13 cellular contexts compared by ENCODE assay signal in genomic region chr11:116086426-116086825, GRCh38.
"Had no signal": no experiment of that assay in that cellular context is flagged by ENCODE, and none has a peak within 500 bp of the region (broad histone marks: within the 10 kb centered on the region; RNA-seq: fewer than 3 reads in every experiment).

No MANE protein-coding gene starts in this region.

- H3K4me1 ChIP-seq: body of pancreas, thyroid gland had no signal

- H3K27me3 ChIP-seq: body of pancreas, thyroid gland had no signal

- DNase-seq: activated CD4-positive, alpha-beta T cell treated with anti-CD3 and anti-CD28 coated beads, Interleukin-2, amount 10 ng/mL, durations not matched to agents 7 days and 5 days; activated CD8-positive, alpha-beta memory T cell treated with anti-CD3 and anti-CD28 coated beads, Interleukin-2, amount 50 U/mL, for 4 hours; activated naive CD4-positive, alpha-beta T cell treated with anti-CD3 and anti-CD28 coated beads for 36 hours; activated T-cell treated with anti-CD3 and anti-CD28 coated beads, Interleukin-2, amount 50 U/mL, for 4 hours; body of pancreas; dermis blood vessel endothelial cell; effector memory CD4-positive, alpha-beta T cell; midbrain; retina; stimulated activated naive CD4-positive, alpha-beta T cell; T1000; thyroid gland had no signal

- ATAC-seq: activated T-cell treated with anti-CD3 and anti-CD28 coated beads, Interleukin-2, amount 50 U/mL, for 4 hours; body of pancreas; left lobe of liver had no signal

- H3K4me3 ChIP-seq: body of pancreas, thyroid gland had no signal

- H3K9me3 ChIP-seq: body of pancreas, thyroid gland had no signal

- H3K27ac ChIP-seq: body of pancreas, thyroid gland had no signal

- H3K36me3 ChIP-seq: thyroid gland had no signal
